Comparison of ENCODE assay signal across 1 cellular context in genomic region chr1:229556551-229556950, GRCh38.
TF ChIP-seq lines count a peak whose summit lies in the region.

No MANE protein-coding gene starts in this region.

TF ChIP-seq in A549, 52 proteins besides CTCF, POLR2A, EP300 and RAD21 (continued from another document):
- no peak for TF ChIP-seq ELK1 (IDR thresholded peaks at IDR 0.05; ENCODE audit: low read depth, low read length)
- no peak for TF ChIP-seq RFX5 (IDR thresholded peaks at IDR 0.05)
- no peak for TF ChIP-seq RARB (CRISPR knock-in tag; IDR thresholded peaks at IDR 0.05)
- no peak for TF ChIP-seq JUNB (IDR thresholded peaks at IDR 0.05)
- TF ChIP-seq, protein P1, sequence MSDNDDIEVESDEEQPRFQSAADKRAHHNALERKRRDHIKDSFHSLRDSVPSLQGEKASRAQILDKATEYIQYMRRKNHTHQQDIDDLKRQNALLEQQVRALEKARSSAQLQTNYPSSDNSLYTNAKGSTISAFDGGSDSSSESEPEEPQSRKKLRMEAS (IDR thresholded peaks at IDR 0.05): no peak
- TF ChIP-seq CBX2 (IDR thresholded peaks at IDR 0.05; ENCODE audit: borderline replicate concordance, low read depth): no peak
- no peak for TF ChIP-seq USF2 (IDR thresholded peaks at IDR 0.05)
- no peak for TF ChIP-seq HDAC2 (IDR thresholded peaks at IDR 0.05)
- TF ChIP-seq FOSB (CRISPR knock-in tag; IDR thresholded peaks at IDR 0.05): no peak
- no peak for TF ChIP-seq ZNF302 (CRISPR knock-in tag; IDR thresholded peaks at IDR 0.05)
- no peak for TF ChIP-seq NPAS2 (CRISPR knock-in tag; IDR thresholded peaks at IDR 0.05; ENCODE audit: borderline replicate concordance)
